In the genomic region with DNA sequence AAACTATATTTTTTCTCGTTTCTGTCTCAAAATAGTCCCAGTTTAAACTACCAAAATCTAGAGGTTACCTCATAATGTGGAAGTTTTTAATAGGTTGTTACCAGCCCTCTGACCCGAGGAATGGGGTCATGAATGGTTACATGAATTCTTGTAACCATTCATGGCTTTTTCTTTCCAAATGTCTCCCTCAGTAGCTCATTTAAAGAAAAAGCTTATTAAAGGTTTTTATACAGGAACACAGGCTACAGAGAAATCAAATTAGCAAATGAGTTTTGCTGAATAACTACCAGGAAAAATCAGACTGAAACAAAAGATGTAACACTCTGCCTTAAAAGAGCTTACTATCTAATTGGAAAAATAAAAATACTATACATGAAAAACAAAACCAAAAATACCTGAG, we compare ENCODE assay signal across 20 cellular contexts.
DNase-seq lines count a peak whose midpoint lies in the region; ATAC-seq, FAIRE-seq and TF ChIP-seq lines count a peak whose summit lies in the region.
"Had no signal": no experiment of that assay in that cellular context is flagged by ENCODE, and none has a peak within 500 bp of the region (broad histone marks: within the 10 kb centered on the region; RNA-seq: fewer than 3 reads in every experiment).

No MANE protein-coding gene starts in this region.

- peak overlapping the region; percentile 90 for H2AFZ ChIP-seq in K562 (ENCODE audit: low read depth, low read length)

- peak overlapping the region; percentile 67 to 78 for H3K4me3 Mint-ChIP-seq in activated T-cell treated with anti-CD3 and anti-CD28 coated beads, Interleukin-2, amount 50 U/mL, for 72 hours
- peak overlapping the region; percentile 63 for H3K4me3 Mint-ChIP-seq in stimulated activated effector memory CD8-positive, alpha-beta T cell treated with anti-CD3 and anti-CD28 coated beads, Interleukin-12 subunit alpha, Interleukin-12 subunit beta, amount 100 ng/mL, for 72 hours
- no peak overlapping the region for H3K4me3 Mint-ChIP-seq in Caco-2 (ENCODE audit: unreplicated experiment)
- H3K4me3 Mint-ChIP-seq: neural crest cell had no signal

- WGBS in K562 (ENCODE audit: insufficient coverage, low coverage, missing lambda C conversion rate): 13% methylated on average over 2 of the region's 2 CpGs

- H3K36me3 Mint-ChIP-seq in activated T-cell treated with anti-CD3 and anti-CD28 coated beads, Interleukin-2, amount 50 U/mL, for 72 hours (ENCODE audit: insufficient read depth in 2 of 2): peaks cover 2 to 9% of the 10 kb centered on the region in 2 donors
- peaks cover 39% of the 10 kb centered on the region for H3K36me3 Mint-ChIP-seq in stimulated activated effector memory CD8-positive, alpha-beta T cell treated with anti-CD3 and anti-CD28 coated beads, Interleukin-12 subunit alpha, Interleukin-12 subunit beta, amount 100 ng/mL, for 72 hours
- H3K36me3 Mint-ChIP-seq in Caco-2 (ENCODE audit: insufficient read depth, unreplicated experiment): peaks cover 7% of the 10 kb centered on the region

- H3K27ac ChIP-seq in K562 (ENCODE audit: extremely low read depth, low read depth, low read length): peak overlapping the region; percentile 84; the same call in 2 of the 3 replicates
- H3K27ac ChIP-seq: gastrocnemius medialis, psoas muscle, SK-N-MC, uterus had no signal

- FAIRE-seq in K562 (lab: Jason Lieb, UNC): no peak
- FAIRE-seq: RCC 7860 had no signal

- no peaks in the 10 kb centered on the region for H3K27me3 Mint-ChIP-seq in activated T-cell treated with anti-CD3 and anti-CD28 coated beads, Interleukin-2, amount 50 U/mL, for 72 hours (ENCODE audit: low read depth)
- no peaks in the 10 kb centered on the region for H3K27me3 Mint-ChIP-seq in Caco-2 (ENCODE audit: insufficient read depth, unreplicated experiment)
- H3K27me3 Mint-ChIP-seq: IgD-negative memory B cell had no signal

- H3K9me3 Mint-ChIP-seq in activated T-cell treated with anti-CD3 and anti-CD28 coated beads, Interleukin-2, amount 50 U/mL, for 72 hours: no peaks in the 10 kb centered on the region
- peaks cover 2% of the 10 kb centered on the region for H3K9me3 Mint-ChIP-seq in stimulated activated effector memory CD8-positive, alpha-beta T cell treated with anti-CD3 and anti-CD28 coated beads, Interleukin-12 subunit alpha, Interleukin-12 subunit beta, amount 100 ng/mL, for 72 hours
- no peaks in the 10 kb centered on the region for H3K9me3 Mint-ChIP-seq in Caco-2 (ENCODE audit: unreplicated experiment)
- H3K9me3 Mint-ChIP-seq: IgD-negative memory B cell, neural crest cell had no signal

- H3K9me3 ChIP-seq in K562 (replicated peaks; ENCODE audit: control insufficient read depth, insufficient read depth, low read depth, low read length): no peaks in the 10 kb centered on the region
- no peaks in the 10 kb centered on the region for H3K9me3 ChIP-seq in Caco-2
- H3K9me3 ChIP-seq: gastrocnemius medialis, psoas muscle, uterus had no signal

- TF ChIP-seq EP300 in K562 (IDR thresholded peaks at IDR 0.05; ENCODE audit: low read length): no peak

- TF ChIP-seq RAD21 in K562 (CRISPR knock-in tag; conservative IDR thresholded peaks at IDR 0.05 in 1 of 2, IDR thresholded peaks at IDR 0.05 in 1 of 2): no peak

- no peak for DNase-seq in activated T-cell treated with anti-CD3 and anti-CD28 coated beads, Interleukin-2, amount 50 U/mL, for 72 hours
- DNase-seq in activated T-cell treated with anti-CD3 and anti-CD28 coated beads for 4 hours: no peak
- peak; percentile 23 for DNase-seq in OCI-M1 (lab: John Stamatoyannopoulos, UW)
- peak in 2 of 4 experiments; percentile 17 to 20 for DNase-seq in K562 (ENCODE audit: extremely low read depth in 1 of 4, low spot score in 3 of 4)
- no peak for DNase-seq in stimulated activated effector memory CD8-positive, alpha-beta T cell treated with anti-CD3 and anti-CD28 coated beads, Interleukin-12 subunit alpha, Interleukin-12 subunit beta, amount 100 ng/mL, for 72 hours (ENCODE audit: low spot score in 2 of 2)
- DNase-seq in Caco-2: no peak
- no peak for DNase-seq in GDM1 (lab: John Stamatoyannopoulos, UW)
- DNase-seq: amygdala, gastrocnemius medialis, kidney glomerular epithelial cell, NCI-H187, NCI-H345, psoas muscle, uterus had no signal

- no TSS peak for BruUV-seq in K562 (replicated peaks; lab: Mats Ljungman, UMichigan)
- BruUV-seq in Caco-2 (replicated peaks; lab: Mats Ljungman, UMichigan): no TSS peak

- peak overlapping the region; percentile 59 for H3K27ac Mint-ChIP-seq in activated T-cell treated with anti-CD3 and anti-CD28 coated beads, Interleukin-2, amount 50 U/mL, for 72 hours
- peak overlapping the region; percentile 90 for H3K27ac Mint-ChIP-seq in stimulated activated effector memory CD8-positive, alpha-beta T cell treated with anti-CD3 and anti-CD28 coated beads, Interleukin-12 subunit alpha, Interleukin-12 subunit beta, amount 100 ng/mL, for 72 hours
- H3K27ac Mint-ChIP-seq in Caco-2 (ENCODE audit: unreplicated experiment): no peak overlapping the region

- CTCF ChIA-PET in K562 (lab: Yijun Ruan, JAX; ENCODE audit: low intra/inter-chr PET ratio): no interaction called here
- CTCF ChIA-PET in Caco-2 (lab: Charles Lee): no interaction called here

- intact Hi-C loops in K562 (cut with micrococcal nuclease): loop anchor here (5.0 kb wide), 1 partner anchor 91 kb away; the partner anchor contains the start of genes CEP95 and DDX5
- intact Hi-C loops in Caco-2 (cut with micrococcal nuclease; ENCODE audit: unreplicated experiment): no loop called here

- POLR2A ChIA-PET in K562 (lab: Yijun Ruan, JAX) (interaction anchor here (2.3 kb wide), 1 partner anchor 94 kb away, joined by 22 read pairs; the partner anchor contains the start of genes CEP95 and DDX5), Caco-2 (lab: Charles Lee) (no interaction called here)

- peaks cover 3 to 5% of the 10 kb centered on the region in 2 experiments; a peak in 4 of 5 replicates for H3K4me1 ChIP-seq in K562 (replicated peaks in 1 of 2; ENCODE audit: control insufficient read depth in 2 of 2, insufficient read depth in 2 of 2, low read length in 2 of 2)
- H3K4me1 ChIP-seq in Caco-2: no peaks in the 10 kb centered on the region
- H3K4me1 ChIP-seq: gastrocnemius medialis, psoas muscle, uterus had no signal

- no peaks in the 10 kb centered on the region for H4K20me1 ChIP-seq in K562 (replicated peaks; ENCODE audit: control insufficient read depth, insufficient read depth, low read length)

- peak overlapping the region; percentile 80 for H3K4me2 ChIP-seq in K562 (ENCODE audit: insufficient read depth, low read length)

- H3K9me1 ChIP-seq in K562 (ENCODE audit: control insufficient read depth, insufficient read depth, low read length): no peaks in the 10 kb centered on the region

- peaks cover 2% of the 10 kb centered on the region; the same call in 1 of the 3 replicates for H3K36me3 ChIP-seq in K562 (ENCODE audit: control insufficient read depth, insufficient read depth, low read length)
- H3K36me3 ChIP-seq in Caco-2 (ENCODE audit: control insufficient read depth, insufficient read depth, low read length): no peaks in the 10 kb centered on the region
- H3K36me3 ChIP-seq: uterus had no signal

- peak overlapping the region in 1 of 2 experiments; percentile 77; a peak in 2 of 4 replicates for H3K9ac ChIP-seq in K562 (ENCODE audit: insufficient read depth in 1 of 2, low read depth in 2 of 2, low read length in 2 of 2)

- ATAC-seq in activated T-cell treated with anti-CD3 and anti-CD28 coated beads, Interleukin-2, amount 50 U/mL, for 72 hours (replicated peaks in 1 of 2): no peak
- no peak for ATAC-seq in K562
- no peak for ATAC-seq in stimulated activated effector memory CD8-positive, alpha-beta T cell treated with anti-CD3 and anti-CD28 coated beads, Interleukin-12 subunit alpha, Interleukin-12 subunit beta, amount 100 ng/mL, for 72 hours
- no peak for ATAC-seq in HG02763 (IDR thresholded peaks at IDR 0.05; ENCODE audit: unreplicated experiment)
- ATAC-seq: gastrocnemius medialis, HCT116, psoas muscle had no signal

- H3K4me3 ChIP-seq in K562: no peak overlapping the region
- no peak overlapping the region for H3K4me3 ChIP-seq in Caco-2 (ENCODE audit: low read depth, low read length)
- H3K4me3 ChIP-seq: gastrocnemius medialis, psoas muscle, SK-N-MC, uterus had no signal

- in situ Hi-C loops in K562 (cut with MboI): no loop called here

- no peaks in the 10 kb centered on the region; the same call in 1 of the 3 replicates for H3K79me2 ChIP-seq in K562 (ENCODE audit: control insufficient read depth, insufficient read depth, low read length)

- no peak for TF ChIP-seq CTCF in K562 (IDR thresholded peaks at IDR 0.05 in 2 of 3, conservative IDR thresholded peaks at IDR 0.05 in 1 of 3; ENCODE audit: insufficient read depth in 2 of 3, low read depth in 1 of 3, low read length in 3 of 3)
- no peak for TF ChIP-seq CTCF in Caco-2 (IDR thresholded peaks at IDR 0.05; ENCODE audit: insufficient read depth in 1 of 2, low read depth in 1 of 2, low read length in 1 of 2, severe bottlenecking in 1 of 2, unreplicated experiment in 1 of 2)

- H3K4me1 Mint-ChIP-seq in activated T-cell treated with anti-CD3 and anti-CD28 coated beads, Interleukin-2, amount 50 U/mL, for 72 hours (ENCODE audit: low read depth): peaks cover 34% of the 10 kb centered on the region
- H3K4me1 Mint-ChIP-seq in stimulated activated effector memory CD8-positive, alpha-beta T cell treated with anti-CD3 and anti-CD28 coated beads, Interleukin-12 subunit alpha, Interleukin-12 subunit beta, amount 100 ng/mL, for 72 hours: peaks cover 17% of the 10 kb centered on the region
- no peaks in the 10 kb centered on the region for H3K4me1 Mint-ChIP-seq in Caco-2 (ENCODE audit: low read depth, unreplicated experiment)

- no peak for TF ChIP-seq POLR2A in K562 (conservative IDR thresholded peaks at IDR 0.05)

- no peaks in the 10 kb centered on the region for H3K27me3 ChIP-seq in K562 (ENCODE audit: control insufficient read depth in 2 of 2, insufficient read depth in 2 of 2, low read length in 2 of 2)
- no peaks in the 10 kb centered on the region for H3K27me3 ChIP-seq in Caco-2 (replicated peaks; ENCODE audit: control insufficient read depth, insufficient read depth, low read length)
- H3K27me3 ChIP-seq: gastrocnemius medialis, uterus had no signal

TF ChIP-seq in K562, 482 proteins besides CTCF, POLR2A, EP300 and RAD21 (continues in another document):
- peak; percentile 47; the same call in 1 of the 2 replicates for TF ChIP-seq ZNF589 (CRISPR knock-in tag; IDR thresholded peaks at IDR 0.05; ENCODE audit: low read depth)
- no peak for TF ChIP-seq ZNF586 (CRISPR knock-in tag; conservative IDR thresholded peaks at IDR 0.05)
- 0 out of 2 replicates have a peak, but pooled peaks have one; percentile 29 for TF ChIP-seq ZNF717 (CRISPR knock-in tag; IDR thresholded peaks at IDR 0.05)
- TF ChIP-seq ZNF644 (tag; IDR thresholded peaks at IDR 0.05; ENCODE audit: low read depth): peak; percentile 76; the same call in 1 of the 2 replicates
- TF ChIP-seq NR2C2 (CRISPR knock-in tag; IDR thresholded peaks at IDR 0.05): no peak
- TF ChIP-seq NR2C2 (tag; IDR thresholded peaks at IDR 0.05): peak; percentile 71
